20 cellular contexts compared by ENCODE assay signal in the genomic region with DNA sequence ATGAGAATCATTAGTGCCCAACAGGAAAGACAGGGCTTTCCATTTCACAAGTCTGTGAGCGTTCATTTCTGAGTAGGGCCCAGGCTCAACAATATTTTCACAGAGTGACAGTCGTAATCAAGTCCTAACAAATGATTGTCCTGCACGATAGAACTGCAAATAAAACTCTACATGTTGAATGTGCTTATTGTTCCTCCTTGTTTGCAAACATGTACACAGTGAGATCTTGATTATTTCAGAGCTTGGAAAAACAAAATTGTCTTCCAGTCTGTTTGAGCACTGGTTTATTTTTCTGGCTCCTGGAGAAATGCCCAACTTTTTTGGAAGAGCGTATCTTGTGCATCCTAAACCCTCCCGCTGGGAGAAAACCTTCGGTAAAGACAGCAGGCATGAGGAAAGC.
"Had no signal": no experiment of that assay in that cellular context is flagged by ENCODE, and none has a peak within 500 bp of the region (broad histone marks: within the 10 kb centered on the region; RNA-seq: fewer than 3 reads in every experiment).

No MANE protein-coding gene starts in this region.

- H3K36me3 ChIP-seq: SJSA1 had no signal

- FAIRE-seq: RCC 7860 had no signal

- H3K27ac ChIP-seq: SJSA1, SK-N-MC had no signal

- H3K4me1 ChIP-seq: SJSA1 had no signal

- DNase-seq: Karpas-422, KBM-7, MM.1S, NCI-H1105 treated with DMSO at 0.1 percent for 48 hours, NCI-H1417 treated with DMSO at 0.1 percent for 48 hours, NCI-H146, NCI-H1694 treated with DMSO at 0.1 percent for 48 hours, NCI-H1930, NCI-H2081, NCI-H2107, NCI-H2227 treated with DMSO at 0.1 percent for 48 hours, NCI-H446 treated with DMSO at 0.1 percent for 48 hours, NCI-H526, NCI-H774, Right ventricle myocardium superior, RPMI8226, SIG-M5 had no signal

- H3K4me3 ChIP-seq: SJSA1, SK-N-MC had no signal
